ENCODE assay signal across 22 cellular contexts in genomic region chr16:85497622-85498314, GRCh38.
"Had no signal": no experiment of that assay in that cellular context is flagged by ENCODE, and none has a peak within 500 bp of the region (broad histone marks: within the 10 kb centered on the region; RNA-seq: fewer than 3 reads in every experiment).

No MANE protein-coding gene starts in this region.

- H3K27me3 Mint-ChIP-seq: activated CD4-positive, alpha-beta memory T cell treated with anti-CD3 and anti-CD28 coated beads for 36 hours had no signal

- H2AFZ ChIP-seq: PC-9 had no signal

- H3K9ac ChIP-seq: KMS-11 had no signal

- H3K27ac Mint-ChIP-seq: activated B cell treated with CpG ODN at 0.5 μM for 24 hours; activated CD4-positive, alpha-beta memory T cell treated with anti-CD3 and anti-CD28 coated beads for 36 hours; activated CD4-positive, alpha-beta T cell treated with anti-CD3 and anti-CD28 coated beads, Interleukin-2, amount 10 ng/mL, durations not matched to agents 24 days and 14 days; activated T-helper 2 cell treated with anti-CD3 and anti-CD28 coated beads, Interferon-gamma antibody, Interleukin-2, Interleukin-4, amounts not matched to agents 10 μg/mL and 5 μg/mL and 100 μg/mL, durations not matched to agents 14 hours and 24 hours and 36 hours; T-helper 17 cell had no signal

- H3K4me3 Mint-ChIP-seq: activated B cell treated with CpG ODN at 0.5 μM for 24 hours; activated CD4-positive, alpha-beta memory T cell treated with anti-CD3 and anti-CD28 coated beads for 36 hours; activated CD4-positive, alpha-beta T cell treated with anti-CD3 and anti-CD28 coated beads, Interleukin-2, amount 10 ng/mL, durations not matched to agents 24 days and 14 days; T-helper 17 cell had no signal

- H3K36me3 ChIP-seq: MG63 had no signal

- H3K36me3 Mint-ChIP-seq: activated CD4-positive, alpha-beta memory T cell treated with anti-CD3 and anti-CD28 coated beads for 36 hours had no signal

- H3K27ac ChIP-seq: KMS-11, PC-9 had no signal

- DNase-seq: activated CD4-positive, alpha-beta memory T cell treated with anti-CD3 and anti-CD28 coated beads for 36 hours; activated CD4-positive, alpha-beta T cell treated with anti-CD3 and anti-CD28 coated beads for 1 hour; activated CD4-positive, alpha-beta T cell treated with anti-CD3 and anti-CD28 coated beads, Interleukin-2, amount 10 ng/mL, durations not matched to agents 24 days and 14 days; activated gamma-delta T cell treated with Interleukin-2 at 50 U/mL for 16 hours; activated naive CD4-positive, alpha-beta T cell treated with anti-CD3 and anti-CD28 coated beads, Interleukin-2, amount 50 U/mL, for 16 hours; activated T-cell treated with anti-CD3 and anti-CD28 coated beads for 4 hours; activated T-cell treated with anti-CD3 and anti-CD28 coated beads, Interleukin-2, amount 50 U/mL, for 48 hours; aorta; central memory CD4-positive, alpha-beta T cell; MG63; NCI-H1105 treated with DMSO at 0.1 percent for 48 hours; NCI-H1436 treated with DMSO at 0.1 percent for 48 hours; NCI-H187; NCI-H2081; NCI-H446; PC-9; SIG-M5; T-helper 17 cell; T-helper 9 cell had no signal

- H3K9me3 ChIP-seq: MG63 had no signal

- H3K4me2 ChIP-seq: KMS-11, PC-9 had no signal

- H3K27me3 ChIP-seq: MG63 had no signal

- H3K4me1 Mint-ChIP-seq: activated CD4-positive, alpha-beta T cell treated with anti-CD3 and anti-CD28 coated beads, Interleukin-2, amount 10 ng/mL, durations not matched to agents 24 days and 14 days had no signal

- H3K9me3 Mint-ChIP-seq: activated B cell treated with CpG ODN at 0.5 μM for 24 hours; activated CD4-positive, alpha-beta memory T cell treated with anti-CD3 and anti-CD28 coated beads for 36 hours; activated CD4-positive, alpha-beta T cell treated with anti-CD3 and anti-CD28 coated beads, Interleukin-2, amount 10 ng/mL, durations not matched to agents 24 days and 14 days; activated T-helper 2 cell treated with anti-CD3 and anti-CD28 coated beads, Interferon-gamma antibody, Interleukin-2, Interleukin-4, amounts not matched to agents 10 μg/mL and 5 μg/mL and 100 μg/mL, durations not matched to agents 14 hours and 24 hours and 36 hours had no signal

- H3K4me3 ChIP-seq: MG63, PC-9 had no signal
